Comparison of ENCODE assay signal across 1 cellular context in the genomic region with DNA sequence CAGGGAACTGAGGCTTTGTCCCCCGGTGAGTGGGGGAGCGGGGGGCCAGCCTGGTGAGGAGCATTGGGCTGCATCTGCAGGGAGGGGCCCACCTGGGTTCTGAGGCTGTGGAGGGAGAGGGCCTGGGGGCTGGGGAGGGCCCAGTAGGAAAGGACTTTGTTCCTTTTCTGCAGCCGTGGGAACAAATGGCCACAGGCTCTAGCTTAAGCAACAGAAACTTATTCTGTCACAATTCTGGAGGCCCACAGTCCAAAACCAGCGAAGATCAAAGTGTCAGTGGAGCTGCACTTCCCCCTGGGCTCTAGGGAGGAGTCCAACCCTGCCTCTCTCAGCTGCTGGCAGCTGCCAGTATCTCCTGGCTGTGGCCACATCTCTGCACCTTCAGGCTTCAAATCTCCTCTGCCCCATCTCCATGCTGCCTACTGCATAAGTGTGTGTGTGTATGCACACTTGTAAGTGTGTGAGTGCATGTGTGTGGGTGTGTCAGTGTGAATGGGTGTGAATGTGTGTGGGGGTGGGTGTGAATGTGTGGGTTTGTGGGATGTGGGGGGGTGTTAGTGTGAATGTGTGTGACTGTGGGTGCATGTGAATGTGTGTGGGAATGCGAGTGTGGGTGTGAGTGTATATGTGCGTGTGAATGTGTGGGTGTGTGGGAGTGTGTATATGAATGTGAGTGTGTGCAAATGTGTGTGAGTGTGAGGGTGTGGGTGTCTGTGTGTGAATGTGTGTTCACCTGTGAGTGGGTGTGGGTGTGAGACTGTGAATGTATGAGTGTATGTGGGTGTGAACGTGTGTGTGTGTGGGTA.
TF ChIP-seq lines count a peak whose summit lies in the region.

No MANE protein-coding gene starts in this region.

TF ChIP-seq in K562, 482 proteins besides CTCF, POLR2A, EP300 and RAD21 (continued from another document):
- no peak for TF ChIP-seq GABPA (tag; conservative IDR thresholded peaks at IDR 0.05; ENCODE audit: low read depth)
TF ChIP-seq in K562: peak in this region for 1.
